35 cellular contexts compared by ENCODE assay signal in genomic region chr6:18119236-18119635, GRCh38. TPM values are rescaled to one million over a fixed set of nuclear protein-coding genes. Genes with fewer than 3 reads are reported as not detected.
"Had no signal": no experiment of that assay in that cellular context is flagged by ENCODE, and none has a peak within 500 bp of the region (broad histone marks: within the 10 kb centered on the region; RNA-seq: fewer than 3 reads in every experiment).

No MANE protein-coding gene starts in this region.

- H3K4me3 ChIP-seq: adrenal gland, MG63, Peyer's patch, SJSA1 had no signal

- ATAC-seq: activated CD4-positive, alpha-beta T cell treated with anti-CD3 and anti-CD28 coated beads for 36 hours; activated CD4-positive, CD25-positive, alpha-beta regulatory T cell treated with anti-CD3 and anti-CD28 coated beads, Interleukin-2, amount 50 U/mL, for 24 hours; activated CD8-positive, alpha-beta T cell treated with anti-CD3 and anti-CD28 coated beads, Interleukin-2, amount 10 ng/mL, durations not matched to agents 7 days and 5 days; activated naive CD4-positive, alpha-beta T cell treated with anti-CD3 and anti-CD28 coated beads, Interleukin-2, amount 50 U/mL, for 72 hours; activated T-cell treated with anti-CD3 and anti-CD28 coated beads, Interleukin-2, amount 50 U/mL, for 4 hours; PC-3; WTC11 had no signal

- H3K27ac ChIP-seq: adrenal gland, SJSA1 had no signal

- H3K36me3 Mint-ChIP-seq: brain, WTC11 had no signal

- DNase-seq: activated CD4-positive, alpha-beta T cell treated with anti-CD3 and anti-CD28 coated beads for 36 hours; activated CD4-positive, alpha-beta T cell treated with anti-CD3 and anti-CD28 coated beads, Interleukin-2, amount 10 ng/mL, durations not matched to agents 7 days and 5 days; activated CD4-positive, alpha-beta T cell treated with anti-CD3 and anti-CD28 coated beads, Interleukin-2, amount 50 U/mL, for 48 hours; activated CD8-positive, alpha-beta T cell treated with anti-CD3 and anti-CD28 coated beads, Interleukin-2, amount 10 ng/mL, durations not matched to agents 7 days and 5 days; activated gamma-delta T cell treated with Interleukin-2 at 50 U/mL for 16 hours; activated naive CD4-positive, alpha-beta T cell treated with anti-CD3 and anti-CD28 coated beads for 36 hours; activated T-cell treated with anti-CD3 and anti-CD28 coated beads, Interleukin-2, amount 50 U/mL, for 4 hours; adrenal gland; anterior cingulate cortex; central memory CD4-positive, alpha-beta T cell; Kasumi-1; KG1; MG63; NCI-H1048; NCI-H1105 treated with DMSO at 0.1 percent for 48 hours; NCI-H1436; NCI-H1694; NCI-H1930; NCI-H2081 treated with DMSO at 0.1 percent for 48 hours; NCI-H446; NCI-H510A treated with DMSO at 0.1 percent for 48 hours; NCI-H526 treated with DMSO at 0.1 percent for 48 hours; PC-3; RPMI8226; SHP77 treated with DMSO at 0.1 percent for 48 hours; SK-N-SH had no signal

- H3K27ac Mint-ChIP-seq: activated CD4-positive, alpha-beta T cell treated with anti-CD3 and anti-CD28 coated beads for 36 hours; activated CD4-positive, alpha-beta T cell treated with anti-CD3 and anti-CD28 coated beads, Interleukin-2, amount 10 ng/mL, durations not matched to agents 7 days and 5 days; activated CD8-positive, alpha-beta T cell treated with anti-CD3 and anti-CD28 coated beads, Interleukin-2, amount 10 ng/mL, durations not matched to agents 7 days and 5 days; activated naive CD4-positive, alpha-beta T cell treated with anti-CD3 and anti-CD28 coated beads for 36 hours; activated naive CD4-positive, alpha-beta T cell treated with anti-CD3 and anti-CD28 coated beads, Interleukin-2, amount 50 U/mL, for 72 hours; activated T-helper 1 cell treated with anti-CD3 and anti-CD28 coated beads, Interleukin-12 subunit alpha, Interleukin-12 subunit beta, Interleukin-2, Interleukin-4 antibody, amounts not matched to agents 30 ng/mL and 10 ng/mL and 1 ng/mL, durations not matched to agents 14 hours and 24 hours and 36 hours; brain; T-helper 1 cell treated with Interleukin-12 subunit alpha and Interleukin-12 subunit beta and Interleukin-4 antibody, amounts not matched to agents 30 μg/mL and 1 μg/mL, for 36 hours; T-helper 2 cell treated with Interferon-gamma antibody and Interleukin-4, amounts not matched to agents 5 μg/mL and 100 μg/mL, for 36 hours; WTC11 had no signal

- H3K36me3 ChIP-seq: adrenal gland, MG63, Peyer's patch, SJSA1 had no signal

- H3K4me3 Mint-ChIP-seq: activated CD4-positive, alpha-beta T cell treated with anti-CD3 and anti-CD28 coated beads for 36 hours; activated CD4-positive, alpha-beta T cell treated with anti-CD3 and anti-CD28 coated beads, Interleukin-2, amount 10 ng/mL, durations not matched to agents 7 days and 5 days; activated CD8-positive, alpha-beta T cell treated with anti-CD3 and anti-CD28 coated beads, Interleukin-2, amount 10 ng/mL, durations not matched to agents 7 days and 5 days; activated naive CD4-positive, alpha-beta T cell treated with anti-CD3 and anti-CD28 coated beads for 36 hours; activated T-cell treated with anti-CD3 and anti-CD28 coated beads, Interleukin-2, amount 50 U/mL, for 4 hours; activated T-helper 1 cell treated with anti-CD3 and anti-CD28 coated beads, Interleukin-12 subunit alpha, Interleukin-12 subunit beta, Interleukin-2, Interleukin-4 antibody, amounts not matched to agents 30 ng/mL and 10 ng/mL and 1 ng/mL, durations not matched to agents 14 hours and 24 hours and 36 hours; brain; T-helper 1 cell treated with Interleukin-12 subunit alpha and Interleukin-12 subunit beta and Interleukin-4 antibody, amounts not matched to agents 30 μg/mL and 1 μg/mL, for 36 hours; T-helper 2 cell treated with Interferon-gamma antibody and Interleukin-4, amounts not matched to agents 5 μg/mL and 100 μg/mL, for 36 hours; WTC11 had no signal

- H3K9me3 ChIP-seq: adrenal gland, MG63, Peyer's patch, SK-N-SH had no signal

- H3K27me3 ChIP-seq: adrenal gland, MG63, Peyer's patch, SJSA1 had no signal

- H3K9me3 Mint-ChIP-seq: activated CD4-positive, alpha-beta T cell treated with anti-CD3 and anti-CD28 coated beads, Interleukin-2, amount 10 ng/mL, durations not matched to agents 7 days and 5 days; activated T-cell treated with anti-CD3 and anti-CD28 coated beads, Interleukin-2, amount 50 U/mL, for 4 hours; activated T-helper 1 cell treated with anti-CD3 and anti-CD28 coated beads, Interleukin-12 subunit alpha, Interleukin-12 subunit beta, Interleukin-2, Interleukin-4 antibody, amounts not matched to agents 30 ng/mL and 10 ng/mL and 1 ng/mL, durations not matched to agents 14 hours and 24 hours and 36 hours; T-helper 1 cell treated with Interleukin-12 subunit alpha and Interleukin-12 subunit beta and Interleukin-4 antibody, amounts not matched to agents 30 μg/mL and 1 μg/mL, for 36 hours; T-helper 2 cell treated with Interferon-gamma antibody and Interleukin-4, amounts not matched to agents 5 μg/mL and 100 μg/mL, for 36 hours; WTC11 had no signal

RNA-seq across cellular contexts. Expression of gene NHLRC1, which starts 3.2 kb away (rescaled TPM):
- total RNA-seq: activated naive CD4-positive, alpha-beta T cell treated with anti-CD3 and anti-CD28 coated beads, Interleukin-2, amount 50 U/mL, for 72 hours had no signal
